16 cellular contexts compared by ENCODE assay signal in the genomic region with DNA sequence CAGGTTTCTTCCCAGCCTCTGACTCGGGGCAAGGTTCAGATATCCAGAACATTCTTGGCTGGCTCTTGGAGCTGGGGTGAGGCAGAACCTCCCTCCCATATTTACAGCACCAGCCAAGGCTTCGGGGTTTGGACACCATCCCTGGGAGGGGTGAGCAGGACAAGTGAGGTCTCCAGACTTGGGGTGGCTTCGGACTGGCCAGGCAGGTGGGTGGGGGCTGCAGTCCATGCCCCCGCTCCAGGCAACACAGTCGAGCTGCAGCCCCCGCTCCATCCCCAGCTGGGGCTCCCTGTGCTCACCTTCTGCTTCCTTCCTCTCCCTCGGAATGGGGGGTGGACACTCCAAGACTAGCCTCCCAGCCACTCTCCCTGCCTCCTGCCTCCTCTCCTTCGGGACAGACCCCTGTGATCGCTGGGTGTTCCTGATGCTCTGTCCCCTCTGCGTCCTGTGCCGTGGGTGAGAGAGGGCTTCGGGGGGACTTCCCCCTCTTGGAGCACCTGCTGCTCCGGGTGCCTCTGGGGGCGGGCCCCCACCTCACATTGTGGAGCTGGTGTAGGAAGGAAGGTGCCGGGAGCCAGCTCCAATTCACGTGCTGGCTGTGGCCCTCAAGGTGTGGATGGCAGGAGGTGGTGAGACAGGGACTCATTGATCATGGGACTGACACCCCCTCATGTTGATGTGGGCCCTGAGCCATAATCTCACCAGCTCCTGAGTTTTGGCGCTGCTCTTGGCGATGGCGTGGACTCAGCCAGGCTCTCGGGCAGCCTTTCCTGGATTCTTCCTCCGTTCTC.
DNase-seq lines count a peak whose midpoint lies in the region; ATAC-seq, FAIRE-seq and TF ChIP-seq lines count a peak whose summit lies in the region.
"Had no signal": no experiment of that assay in that cellular context is flagged by ENCODE, and none has a peak within 500 bp of the region (broad histone marks: within the 10 kb centered on the region; RNA-seq: fewer than 3 reads in every experiment).

No MANE protein-coding gene starts in this region.

- H3K27me3 ChIP-seq in adrenal gland (no peaks in the 10 kb centered on the region), osteoblast (ENCODE audit: insufficient read depth, low read length) (no peaks in the 10 kb centered on the region), aorta (ENCODE audit: control insufficient read depth in 1 of 2, insufficient read depth in 2 of 2, low read length in 1 of 2) (no peaks in the 10 kb centered on the region)
- H3K27me3 ChIP-seq: body of pancreas, upper lobe of left lung had no signal

- POLR2A ChIA-PET in A549 (lab: Yijun Ruan, JAX) = interaction anchor here (1.5 kb wide), 1 partner anchor 628 kb away, joined by 4 read pairs; a partner anchor contains a TSS

- no peaks in the 10 kb centered on the region for H3K36me3 ChIP-seq in adrenal gland (replicated peaks in 1 of 2)
- peaks cover 28% of the 10 kb centered on the region for H3K36me3 ChIP-seq in osteoblast (ENCODE audit: insufficient read depth, low read length)
- no peaks in the 10 kb centered on the region for H3K36me3 ChIP-seq in aorta (ENCODE audit: control insufficient read depth in 1 of 2, insufficient read depth in 2 of 2, low read length in 1 of 2)
- H3K36me3 ChIP-seq: upper lobe of left lung had no signal

- DNase-seq in A549 (ENCODE audit: low read depth in 1 of 2, low spot score in 1 of 2) (no peak), D341Med (ENCODE audit: low spot score) (peak; percentile 36), adrenal gland (peak in 4 of 7 donors; percentile 20 to 52 (median 26)), osteoblast (ENCODE audit: insufficient read length, low spot score, missing footprints) (peak; percentile 59), D721Med (ENCODE audit: insufficient read length, low spot score) (no peak), aorta (no peak)
- DNase-seq: activated CD4-positive, alpha-beta T cell treated with anti-CD3 and anti-CD28 coated beads for 48 hours; KBM-7; NCI-H1092 treated with DMSO at 0.1 percent for 48 hours; retina; stimulated activated CD4-positive, alpha-beta T cell treated with anti-CD3 and anti-CD28 coated beads, Interleukin-2, amount 100 ng/mL, for 48 hours had no signal

- CTCF ChIA-PET in A549 (lab: Yijun Ruan, JAX) = interaction anchor here (0.6 to 9.3 kb wide), 41 partner anchors 12 to 684 kb away, joined by 3 to 229 read pairs (median 11); no protein-coding TSS in a partner anchor

- TF ChIP-seq CTCF in A549 (IDR thresholded peaks at IDR 0.05) (no peak), adrenal gland (IDR thresholded peaks at IDR 0.05) (no peak), osteoblast (IDR thresholded peaks at IDR 0.05; ENCODE audit: extremely low read depth, low read depth, low read length) (no peak), D721Med (IDR thresholded peaks at IDR 0.05; ENCODE audit: insufficient read depth, missing control alignments) (no peak)

- TF ChIP-seq POLR2A in A549 (IDR thresholded peaks at IDR 0.05; ENCODE audit: low read length) (no peak), adrenal gland (IDR thresholded peaks at IDR 0.05) (no peak)

- intact Hi-C loops in adrenal gland (cut with DNase I) = loop anchor here (2.0 to 5.0 kb wide), 4 partner anchors 42 to 165 kb away; no protein-coding TSS in a partner anchor
- intact Hi-C loops in aorta (cut with DNase I) = loop anchor here (5.0 kb wide), 4 partner anchors 37 to 97 kb away; no protein-coding TSS in a partner anchor

- H2AFZ ChIP-seq in osteoblast (ENCODE audit: low read length) = no peak overlapping the region

- ATAC-seq in A549 = no peak
- ATAC-seq in GM21825 (IDR thresholded peaks at IDR 0.05; ENCODE audit: unreplicated experiment) = no peak
- no peak for ATAC-seq in aorta (ENCODE audit: low FRiP score)
- ATAC-seq: body of pancreas had no signal

- FAIRE-seq in A549 (lab: Jason Lieb, UNC) (no peak), D721Med (lab: Jason Lieb, UNC) (no peak)
- FAIRE-seq: H54 had no signal

- H3K4me1 ChIP-seq in A549 (peaks cover 70% of the 10 kb centered on the region), adrenal gland (replicated peaks in 1 of 2) (peaks cover 4 to 17% of the 10 kb centered on the region in 2 donors), osteoblast (ENCODE audit: insufficient read depth, low read length) (peaks cover 30% of the 10 kb centered on the region), aorta (ENCODE audit: control insufficient read depth in 1 of 2, insufficient read depth in 2 of 2, low read length in 2 of 2) (no peaks in the 10 kb centered on the region)

- 87% methylated on average over 21 of the region's 21 CpGs for WGBS in A549 (ENCODE audit: missing lambda C conversion rate)
- WGBS in adrenal gland, 4 donors = 84 to 90% (median 86%) methylated on average over 10 to 21 of the region's 21 CpGs
- WGBS in aorta, 2 donors = 84 to 87% methylated on average over 18 to 21 of the region's 21 CpGs

- H4K20me1 ChIP-seq in osteoblast (ENCODE audit: insufficient read depth, low read length) = peaks cover 74% of the 10 kb centered on the region

- TF ChIP-seq EP300 in A549 (IDR thresholded peaks at IDR 0.05) = no peak

- peak overlapping the region; percentile 5 to 83; a peak in 3 of 6 replicates for H3K27ac ChIP-seq in A549
- H3K27ac ChIP-seq in adrenal gland = no peak overlapping the region
- peak overlapping the region; percentile 14 for H3K27ac ChIP-seq in osteoblast (ENCODE audit: low read depth, low read length)
- no peak overlapping the region for H3K27ac ChIP-seq in aorta (ENCODE audit: low read depth in 1 of 2, low read length in 2 of 2)
- H3K27ac ChIP-seq: body of pancreas, C4-2B, upper lobe of left lung had no signal

- no peak overlapping the region for H3K4me2 ChIP-seq in A549
- no peak overlapping the region for H3K4me2 ChIP-seq in osteoblast (ENCODE audit: insufficient read depth, low read length)

- H3K79me2 ChIP-seq in osteoblast (ENCODE audit: insufficient read depth, low read length) = peaks cover 92% of the 10 kb centered on the region

- H3K9me3 ChIP-seq in A549 = no peaks in the 10 kb centered on the region
- no peaks in the 10 kb centered on the region for H3K9me3 ChIP-seq in adrenal gland (replicated peaks in 1 of 3)
- peaks cover 5% of the 10 kb centered on the region for H3K9me3 ChIP-seq in osteoblast (ENCODE audit: low read depth, low read length)
- H3K9me3 ChIP-seq in aorta (ENCODE audit: control insufficient read depth, low read length) = no peaks in the 10 kb centered on the region
- H3K9me3 ChIP-seq: body of pancreas, upper lobe of left lung had no signal

- TF ChIP-seq RAD21 in A549 (conservative IDR thresholded peaks at IDR 0.05 in 1 of 2, IDR thresholded peaks at IDR 0.05 in 1 of 2) = no peak

- H3K4me3 ChIP-seq in A549 (no peak overlapping the region), adrenal gland (no peak overlapping the region), osteoblast (ENCODE audit: insufficient read depth, low read length) (no peak overlapping the region), aorta (ENCODE audit: low read length in 2 of 2) (no peak overlapping the region)
- H3K4me3 ChIP-seq: body of pancreas, upper lobe of left lung had no signal

TF ChIP-seq in A549, 52 proteins besides CTCF, POLR2A, EP300 and RAD21:
- no peak for TF ChIP-seq JUNB (IDR thresholded peaks at IDR 0.05)

Comparison
In these comparisons a context has a peak if more than half of its experiments do, and no peak if none do; other contexts are left out.
1. DNase-seq: peak in D341Med (single experiment), adrenal gland (4 of 7) and osteoblast (single experiment); none in A549 (0 of 2), D721Med (single experiment) and aorta (0 of 2).
2. H3K27ac ChIP-seq: peak in A549 (2 of 2) and osteoblast (single experiment); none in adrenal gland (0 of 5) and aorta (0 of 2).